In the genomic region with DNA sequence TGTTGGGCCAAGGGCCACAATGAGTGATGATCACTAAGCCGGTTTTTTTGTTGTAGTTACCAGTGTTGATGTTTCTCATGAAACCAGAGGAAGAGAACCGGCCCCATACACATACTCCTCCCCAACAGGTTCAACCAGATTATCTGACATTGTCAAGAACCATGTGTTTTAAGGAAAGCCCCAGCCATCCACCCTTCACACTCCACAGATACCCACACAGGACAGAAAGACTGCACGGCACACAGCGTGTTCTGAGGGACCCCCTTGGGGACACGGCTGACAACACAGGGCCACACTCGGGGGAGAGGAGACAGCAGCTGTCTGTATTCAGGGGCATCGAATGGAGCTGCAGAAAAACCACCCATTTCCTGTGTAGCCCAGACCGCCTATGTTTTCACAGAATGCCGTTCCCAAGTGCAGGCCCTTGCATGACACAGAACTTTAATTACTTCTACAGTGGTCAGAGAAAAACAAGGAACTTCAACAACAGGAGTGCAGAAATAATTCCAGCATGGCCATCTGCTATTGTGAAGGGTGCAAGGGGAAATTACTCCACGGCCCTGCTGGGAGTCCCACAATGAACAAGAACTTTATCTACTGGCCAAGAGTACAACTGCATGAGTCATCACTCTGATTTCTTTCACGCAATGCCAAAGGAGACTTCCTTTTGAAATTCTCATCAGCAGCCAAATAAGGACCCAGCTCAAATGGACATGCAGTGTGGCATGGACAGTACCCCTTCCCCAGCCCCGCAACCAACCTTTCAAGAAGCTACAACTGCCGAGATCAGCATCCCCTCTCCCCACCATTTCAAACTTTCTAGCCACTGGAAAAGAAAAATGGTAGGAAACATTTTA, we compare ENCODE assay signal across 8 cellular contexts. TPM values are rescaled to one million over a fixed set of nuclear protein-coding genes. Genes with fewer than 3 reads are reported as not detected.
DNase-seq lines count a peak whose midpoint lies in the region; ATAC-seq and TF ChIP-seq lines count a peak whose summit lies in the region.

No MANE protein-coding gene starts in this region.

- peaks cover 0 to 9% of the 10 kb centered on the region in 2 donors for H3K27me3 Mint-ChIP-seq in effector memory CD8-positive, alpha-beta T cell

- POLR2A ChIA-PET in AG04450 (lab: Yijun Ruan, JAX): interaction anchor here (0.5 to 5.2 kb wide), 14 partner anchors 27 to 562 kb away, joined by 3 to 100 read pairs (median 4); no protein-coding TSS in a partner anchor

- peak; percentile 28 for ATAC-seq in GM18868 (IDR thresholded peaks at IDR 0.05; ENCODE audit: unreplicated experiment)
- ATAC-seq in activated CD4-positive, CD25-positive, alpha-beta regulatory T cell treated with anti-CD3 and anti-CD28 coated beads, Interleukin-2, amount 50 U/mL, for 24 hours: peak; percentile 9 to 12
- ATAC-seq in effector memory CD8-positive, alpha-beta T cell (replicated peaks): peak; percentile 35
- no peak for ATAC-seq in GM18519 (IDR thresholded peaks at IDR 0.05; ENCODE audit: low FRiP score, unreplicated experiment)

- peak overlapping the region; percentile 100 for H3K27ac Mint-ChIP-seq in effector memory CD8-positive, alpha-beta T cell

- no peak for TF ChIP-seq POLR2A in lower leg skin (IDR thresholded peaks at IDR 0.05)

- intact Hi-C loops in lower leg skin (cut with DNase I; ENCODE audit: low total_unique reads): no loop called here

- peak overlapping the region; percentile 88 for H3K4me3 ChIP-seq in AG04450 (ENCODE audit: low read depth, low read length)
- H3K4me3 ChIP-seq in lower leg skin (ENCODE audit: low read depth, poor library complexity, severe bottlenecking): peak overlapping the region; percentile 89

- peaks cover 96% of the 10 kb centered on the region for H3K36me3 Mint-ChIP-seq in effector memory CD8-positive, alpha-beta T cell (ENCODE audit: insufficient read depth)

- no peaks in the 10 kb centered on the region for H3K9me3 Mint-ChIP-seq in effector memory CD8-positive, alpha-beta T cell

- TF ChIP-seq CTCF in AG04450 (IDR thresholded peaks at IDR 0.05; ENCODE audit: low read depth, low read length) (no peak), lower leg skin (IDR thresholded peaks at IDR 0.05) (no peak)

- H3K4me1 Mint-ChIP-seq in effector memory CD8-positive, alpha-beta T cell (ENCODE audit: low read depth in 2 of 2): peaks cover 72% of the 10 kb centered on the region in 2 donors

- WGBS in lower leg skin, 2 donors: 0 to 1% methylated on average over 13 of the region's 13 CpGs

- H3K9me3 ChIP-seq in AG04450 (ENCODE audit: control insufficient read depth, insufficient read depth, low read length): peaks cover 11% of the 10 kb centered on the region; the same call in 1 of the 2 replicates

- DNase-seq in AG04450 (ENCODE audit: low read depth, low spot score): peak; percentile 88
- DNase-seq in MV-4-11 (lab: John Stamatoyannopoulos, UW): peak; percentile 95
- DNase-seq in effector memory CD8-positive, alpha-beta T cell: peak; percentile 73 to 85 (median 75)
- DNase-seq in lower leg skin (ENCODE audit: low spot score in 2 of 2): peak; percentile 84 to 93
- DNase-seq in stimulated activated naive CD4-positive, alpha-beta T cell treated with Interleukin-2 at 50 U/mL for 16 hours (lab: John Stamatoyannopoulos, UW): peak; percentile 56

- peak overlapping the region; percentile 98 to 100 for H3K4me3 Mint-ChIP-seq in effector memory CD8-positive, alpha-beta T cell

- CTCF ChIA-PET in AG04450 (lab: Charles Lee): interaction anchor here (0.5 to 0.9 kb wide), 5 partner anchors 28 to 874 kb away, joined by 3 to 5 read pairs (median 4); no protein-coding TSS in a partner anchor

- no peaks in the 10 kb centered on the region for H3K27me3 ChIP-seq in AG04450 (ENCODE audit: control insufficient read depth, insufficient read depth, low read length)

- peak overlapping the region; percentile 99 for H3K27ac ChIP-seq in AG04450 (ENCODE audit: low read depth, low read length)

RNA-seq across cellular contexts. Expression of gene KLF6, which starts 2.3 kb away (rescaled TPM):
- polyA plus RNA-seq in AG04450 (2011; rRNA removed): 46.1 and 47.2 TPM in 2 replicates
- 243 and 375 TPM in 2 replicates for polyA minus RNA-seq in AG04450 (2011; rRNA and poly(A)+ RNA removed)
- total RNA-seq in lower leg skin: 100 to 1,000 TPM; 127 to 533 (median 179) TPM
